ENCODE assay signal across 8 cellular contexts in genomic region chr2:23480991-23481797, GRCh38.
A peak's percentile ranks its signal among the peaks of the same experiment; 100 is the strongest.
DNase-seq lines count a peak whose midpoint lies in the region; ATAC-seq and TF ChIP-seq lines count a peak whose summit lies in the region.

No MANE protein-coding gene starts in this region.

- no peak for TF ChIP-seq POLR2A in spleen (IDR thresholded peaks at IDR 0.05)

- ATAC-seq in esophagus mucosa (peak; percentile 70), HG03045 (IDR thresholded peaks at IDR 0.05; ENCODE audit: unreplicated experiment) (no peak)

- 64 to 77% (median 71%) methylated on average over 16 of the region's 16 CpGs for WGBS in spleen, 5 donors

- DNase-seq in COLO668 (lab: John Stamatoyannopoulos, UW; ENCODE audit: unreplicated experiment) (peak; percentile 9), NCI-H2081 treated with DMSO at 0.1 percent for 48 hours (lab: John Stamatoyannopoulos, UW) (peak; percentile 13), non-pigmented ciliary epithelial cell (ENCODE audit: low read depth) (peak; percentile 61), cerebellum (ENCODE audit: low spot score) (no peak), spleen (no peak), GDM1 (lab: John Stamatoyannopoulos, UW) (no peak)

- intact Hi-C loops in spleen (cut with DNase I; ENCODE audit: low total_unique reads), result no loop called here

- H3K4me3 ChIP-seq in spleen, result no peak overlapping the region

- no peaks in the 10 kb centered on the region for H3K9me3 ChIP-seq in spleen

- TF ChIP-seq CTCF in spleen (IDR thresholded peaks at IDR 0.05 in 8 of 11, conservative IDR thresholded peaks at IDR 0.05 in 3 of 11), result no peak

- H3K27ac ChIP-seq in spleen, result no peak overlapping the region

- H3K36me3 ChIP-seq in spleen, result no peaks in the 10 kb centered on the region

- no peaks in the 10 kb centered on the region for H3K4me1 ChIP-seq in spleen

- H3K27me3 ChIP-seq in spleen (replicated peaks in 1 of 7), result no peaks in the 10 kb centered on the region

Comparison
In these comparisons a context has a peak if more than half of its experiments do, and no peak if none do; other contexts are left out.
1. DNase-seq: peak in COLO668 (single experiment), NCI-H2081 treated with DMSO at 0.1 percent for 48 hours (single experiment) and non-pigmented ciliary epithelial cell (single experiment); none in cerebellum (single experiment), spleen (single experiment) and GDM1 (single experiment).